Comparison of ENCODE assay signal across 34 cellular contexts in the genomic region with DNA sequence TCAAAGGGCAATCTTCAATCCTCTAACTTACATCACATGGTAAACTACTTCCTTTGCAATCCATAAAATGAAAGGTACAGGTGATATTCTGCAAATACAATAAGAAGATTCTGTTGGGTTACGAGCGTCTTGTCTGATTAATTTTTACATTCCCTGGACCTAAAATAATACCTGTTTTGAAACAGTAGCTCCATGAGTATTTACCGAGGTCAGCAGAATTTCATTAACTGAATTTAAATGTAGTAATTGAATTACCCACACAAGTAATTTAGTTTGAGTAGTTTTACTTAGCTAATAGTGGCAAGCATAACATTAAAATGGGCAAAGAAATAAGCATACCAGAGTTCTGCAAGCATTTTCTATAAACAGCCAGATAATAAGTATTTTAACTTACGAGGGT.
"Had no signal": no experiment of that assay in that cellular context is flagged by ENCODE, and none has a peak within 500 bp of the region (broad histone marks: within the 10 kb centered on the region; RNA-seq: fewer than 3 reads in every experiment).

No MANE protein-coding gene starts in this region.

- H3K27ac Mint-ChIP-seq: T-cell had no signal

- H3K4me1 Mint-ChIP-seq: T-cell had no signal

- FAIRE-seq: RCC 7860 had no signal

- H3K27me3 Mint-ChIP-seq: T-cell had no signal

- H3K36me3 ChIP-seq: MG63, SJCRH30 had no signal

- H3K4me1 ChIP-seq: SJCRH30 had no signal

- H3K27me3 ChIP-seq: MG63, SJCRH30 had no signal

- DNase-seq: Kasumi-1, MG63, NCI-H1048, NCI-H1092 treated with DMSO at 0.1 percent for 48 hours, NCI-H1105 treated with DMSO at 0.1 percent for 48 hours, NCI-H1417, NCI-H1436, NCI-H146, NCI-H1694, NCI-H187, NCI-H1930, NCI-H2029 treated with DMSO at 0.1 percent for 48 hours, NCI-H2081 treated with DMSO at 0.1 percent for 48 hours, NCI-H2107, NCI-H2171, NCI-H226, NCI-H446 treated with DMSO at 0.1 percent for 48 hours, NCI-H510A, NCI-H524, NCI-H526, NCI-H69, NCI-H748 treated with DMSO at 0.1 percent for 48 hours, NCI-H82, PC-9, SHP77, SIG-M5, SJCRH30, T-cell had no signal

- H3K27ac ChIP-seq: PC-9, RWPE1, SJCRH30, SK-N-MC had no signal

- H2AFZ ChIP-seq: PC-9 had no signal

- ATAC-seq: Panc1, Right ventricle myocardium inferior, SK-N-SH treated with all-trans-retinoic acid at 6 μM for 48 hours, T-cell had no signal

- H3K4me3 ChIP-seq: MG63, PC-9, SJCRH30, SK-N-MC had no signal

- H3K4me2 ChIP-seq: PC-9 had no signal

- H3K4me3 Mint-ChIP-seq: T-cell had no signal

- H3K9me3 ChIP-seq: MG63, SJCRH30 had no signal

- H3K36me3 Mint-ChIP-seq: T-cell had no signal
